1 cellular context compared by ENCODE assay signal in the genomic region with DNA sequence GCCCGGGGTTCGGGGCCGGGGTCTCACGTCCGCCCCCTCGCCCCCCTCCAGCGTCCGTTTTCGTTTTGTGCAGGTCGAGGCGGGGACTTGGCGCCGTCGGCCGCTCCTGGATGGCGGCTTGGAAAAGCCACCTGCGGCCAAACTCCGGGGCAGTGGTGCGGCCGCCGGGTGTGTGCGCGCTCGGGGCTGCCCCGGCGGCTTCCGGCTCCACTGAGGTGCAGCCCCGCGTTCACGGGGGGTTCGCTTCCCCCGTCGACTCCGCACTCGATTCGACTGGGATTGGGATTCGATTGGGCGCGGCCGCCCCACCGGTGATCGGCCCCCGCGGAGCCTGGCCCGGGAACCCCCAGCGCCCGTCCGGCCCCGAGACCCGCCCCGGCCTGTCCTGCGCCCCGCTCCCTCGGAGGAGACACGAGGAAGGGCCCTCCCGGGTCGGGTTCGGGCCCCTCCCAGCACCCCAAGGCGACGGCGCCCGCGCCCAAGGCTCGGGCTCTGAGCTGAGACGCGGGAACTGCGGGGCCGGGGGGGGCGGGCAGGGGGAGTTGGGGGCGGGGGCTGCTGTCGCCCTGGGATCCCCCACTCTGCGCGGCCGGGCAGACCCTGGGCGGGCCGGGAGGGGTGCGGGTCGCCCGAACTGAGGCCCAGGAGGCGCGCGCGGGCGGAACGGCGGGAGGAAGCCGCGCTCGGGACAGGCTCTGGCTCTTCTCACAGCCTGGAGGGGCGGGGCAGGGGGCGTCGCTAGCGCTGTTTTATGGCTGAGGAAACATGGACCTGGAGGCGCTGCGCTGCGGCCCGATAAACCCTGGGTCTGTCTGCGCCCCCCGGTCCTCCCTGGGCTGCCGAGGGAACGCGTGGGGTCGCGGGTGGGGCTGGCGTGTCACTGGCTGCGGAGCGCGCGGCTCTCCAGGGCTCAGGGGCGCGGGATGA.
A peak's percentile ranks its signal among the peaks of the same experiment; 100 is the strongest.
TF ChIP-seq lines count a peak whose summit lies in the region.

No MANE protein-coding gene starts in this region.

TF ChIP-seq in HEK293, 187 proteins besides CTCF, POLR2A, EP300 and RAD21 (continued from another document):
- TF ChIP-seq PATZ1 (tag by site-specific recombination; IDR thresholded peaks at IDR 0.05) (peak; percentile 80), ZBTB26 (tag by site-specific recombination; optimal IDR thresholded peaks at IDR 0.05) (peak; percentile 38), KLF17 (tag by site-specific recombination; IDR thresholded peaks at IDR 0.05) (0 out of 2 replicates have a peak, but pooled peaks have one; percentile 29), ZNF211 (tag by site-specific recombination; IDR thresholded peaks at IDR 0.05; ENCODE audit: low read depth) (no peak), ZNF341 (tag by site-specific recombination; IDR thresholded peaks at IDR 0.05; ENCODE audit: low read depth) (peak; percentile 82), KLF1 (tag by site-specific recombination; IDR thresholded peaks at IDR 0.05) (peak; percentile 60; the same call in 1 of the 2 replicates)
